13 cellular contexts compared by ENCODE assay signal in the genomic region with DNA sequence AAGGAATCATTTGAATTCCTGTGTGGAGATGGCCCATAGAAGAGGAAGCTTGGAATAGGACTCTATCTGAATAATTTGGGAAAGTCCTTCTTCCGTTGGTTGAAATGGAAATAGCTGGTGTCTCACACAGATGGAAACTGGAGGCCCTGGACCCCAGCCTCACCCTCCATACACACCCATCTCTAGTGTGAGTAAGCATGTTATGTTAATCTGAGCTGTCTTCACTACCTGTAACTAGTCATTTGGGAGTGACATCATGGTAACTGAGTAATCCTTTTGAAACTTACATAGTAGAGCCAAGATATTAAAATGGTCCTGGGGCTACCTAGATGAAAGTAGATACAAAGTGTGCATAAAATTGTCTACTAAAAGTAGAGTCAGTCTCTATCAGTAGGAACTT.
DNase-seq lines count a peak whose midpoint lies in the region; ATAC-seq and TF ChIP-seq lines count a peak whose summit lies in the region.
"Had no signal": no experiment of that assay in that cellular context is flagged by ENCODE, and none has a peak within 500 bp of the region (broad histone marks: within the 10 kb centered on the region; RNA-seq: fewer than 3 reads in every experiment).

No MANE protein-coding gene starts in this region.

- H3K4me3 ChIP-seq in hepatocyte (no peak overlapping the region), subcutaneous abdominal adipose tissue (ENCODE audit: low read depth in 1 of 5, low read length in 5 of 5) (no peak overlapping the region)
- H3K4me3 ChIP-seq: prostate gland, SJCRH30, upper lobe of left lung had no signal

- H3K9me2 ChIP-seq in hepatocyte (replicated peaks; ENCODE audit: insufficient read depth) = no peaks in the 10 kb centered on the region

- H3K27me3 Mint-ChIP-seq in activated T-cell treated with anti-CD3 and anti-CD28 coated beads, Interleukin-2, amount 50 U/mL, for 24 hours = no peaks in the 10 kb centered on the region

- peak overlapping the region; percentile 52 for H3K4me2 ChIP-seq in hepatocyte

- H3K27ac ChIP-seq in hepatocyte (peak overlapping the region; percentile 83), subcutaneous abdominal adipose tissue (ENCODE audit: low read depth, low read length) (peak overlapping the region; percentile 95)
- H3K27ac ChIP-seq: SJCRH30 had no signal

- peaks cover 92% of the 10 kb centered on the region for H3K4me1 Mint-ChIP-seq in activated T-cell treated with anti-CD3 and anti-CD28 coated beads, Interleukin-2, amount 50 U/mL, for 24 hours (ENCODE audit: low read depth)

- H3K27ac Mint-ChIP-seq in activated T-cell treated with anti-CD3 and anti-CD28 coated beads, Interleukin-2, amount 50 U/mL, for 24 hours = peak overlapping the region; percentile 90

- H3K4me1 ChIP-seq in hepatocyte (ENCODE audit: insufficient read depth) = peaks cover 53% of the 10 kb centered on the region
- H3K4me1 ChIP-seq in subcutaneous abdominal adipose tissue (ENCODE audit: control insufficient read depth in 5 of 5, insufficient read depth in 5 of 5, low read length in 5 of 5) = peaks cover 2 to 67% (median 61%) of the 10 kb centered on the region in 5 donors

- H3K9me3 ChIP-seq in hepatocyte (ENCODE audit: low read depth) (no peaks in the 10 kb centered on the region), subcutaneous abdominal adipose tissue (ENCODE audit: control insufficient read depth in 5 of 5, low read length in 5 of 5) (no peaks in the 10 kb centered on the region)
- H3K9me3 ChIP-seq: prostate gland, SJCRH30, upper lobe of left lung had no signal

- DNase-seq in activated T-cell treated with anti-CD3 and anti-CD28 coated beads, Interleukin-2, amount 50 U/mL, for 24 hours = no peak
- DNase-seq in activated T-cell treated with anti-CD3 and anti-CD28 coated beads for 4 hours (no peak), hepatocyte (ENCODE audit: low spot score) (no peak), NCI-H510A (lab: John Stamatoyannopoulos, UW) (no peak), COLO829 (ENCODE audit: low spot score) (no peak), left lobe of liver (ENCODE audit: low spot score) (no peak)
- DNase-seq in activated naive CD4-positive, alpha-beta T cell treated with anti-CD3 and anti-CD28 coated beads, Interleukin-2, amount 50 U/mL, for 16 hours = peak; percentile 16
- DNase-seq: effector CD4-positive, alpha-beta T cell; NCI-H524; SJCRH30; upper lobe of left lung had no signal

- 77% methylated on average over 1 of the region's 1 CpG for WGBS in hepatocyte (ENCODE audit: low lambda C conversion rate, missing lambda C conversion rate)

- no peaks in the 10 kb centered on the region for H3K27me3 ChIP-seq in hepatocyte
- H3K27me3 ChIP-seq in subcutaneous abdominal adipose tissue (ENCODE audit: control insufficient read depth in 5 of 5, insufficient read depth in 4 of 5, low read length in 5 of 5) = no peaks in the 10 kb centered on the region
- H3K27me3 ChIP-seq: SJCRH30, upper lobe of left lung had no signal

- H3K9ac ChIP-seq in subcutaneous abdominal adipose tissue (ENCODE audit: low read length in 5 of 5) = no peak overlapping the region

- peaks cover 2% of the 10 kb centered on the region for H3K36me3 Mint-ChIP-seq in activated T-cell treated with anti-CD3 and anti-CD28 coated beads, Interleukin-2, amount 50 U/mL, for 24 hours (ENCODE audit: low read depth)

- H3K79me2 ChIP-seq in hepatocyte = peaks cover 87% of the 10 kb centered on the region

- H3K36me3 ChIP-seq in hepatocyte (replicated peaks; ENCODE audit: insufficient read depth, low read depth) (no peaks in the 10 kb centered on the region), subcutaneous abdominal adipose tissue (ENCODE audit: control insufficient read depth in 5 of 5, insufficient read depth in 5 of 5, low read length in 5 of 5) (no peaks in the 10 kb centered on the region)
- H3K36me3 ChIP-seq: prostate gland, SJCRH30, upper lobe of left lung had no signal

- no peak overlapping the region for H2AFZ ChIP-seq in hepatocyte

- no peaks in the 10 kb centered on the region for H4K20me1 ChIP-seq in hepatocyte (ENCODE audit: insufficient read depth, poor library complexity, severe bottlenecking)

- no peak for TF ChIP-seq CTCF in hepatocyte (IDR thresholded peaks at IDR 0.05; ENCODE audit: poor library complexity)

- no peaks in the 10 kb centered on the region for H3K9me3 Mint-ChIP-seq in activated T-cell treated with anti-CD3 and anti-CD28 coated beads, Interleukin-2, amount 50 U/mL, for 24 hours

- peak overlapping the region; percentile 1 for H3K4me3 Mint-ChIP-seq in activated T-cell treated with anti-CD3 and anti-CD28 coated beads, Interleukin-2, amount 50 U/mL, for 24 hours

- no peak for ATAC-seq in left lobe of liver
